ENCODE assay signal across 28 cellular contexts in genomic region chr18:12035481-12035880, GRCh38. TPM values are rescaled to one million over a fixed set of nuclear protein-coding genes. Genes with fewer than 3 reads are reported as not detected.
"Had no signal": no experiment of that assay in that cellular context is flagged by ENCODE, and none has a peak within 500 bp of the region (broad histone marks: within the 10 kb centered on the region; RNA-seq: fewer than 3 reads in every experiment).

No MANE protein-coding gene starts in this region.

- H3K36me3 Mint-ChIP-seq: natural killer cell had no signal

- H3K36me3 ChIP-seq: ovary had no signal

- H3K9me3 Mint-ChIP-seq: dendritic cell treated with granulocyte-macrophage colony-stimulating factor and Interleukin-4, amounts not matched to agents 40 ng/mL and 50 ng/mL, for 4 days; endodermal cell; natural killer cell; neural crest cell; stimulated activated memory B cell treated with anti-CD40 and anti-IgM and Interleukin-4, amounts not matched to agents 10 μg/mL and 1 μg/mL and 100 μg/mL, for 72 hours had no signal

- H3K4me3 ChIP-seq: esophagus muscularis mucosa, heart right ventricle, left lung, lower lobe of right lung, ovary, testis, tibial artery, upper lobe of left lung had no signal

- H3K27ac ChIP-seq: esophagus muscularis mucosa, heart right ventricle, left lung, lower lobe of right lung, ovary, testis, tibial artery, upper lobe of left lung had no signal

- H3K4me1 Mint-ChIP-seq: neural crest cell had no signal

- DNase-seq: central memory CD4-positive, alpha-beta T cell; effector CD8-positive, alpha-beta T cell; endodermal cell; foreskin melanocyte; glutamatergic neuron; heart right ventricle; hippocampal formation; left cardiac atrium; lower lobe of right lung; natural killer cell; nucleus accumbens; stimulated activated CD4-positive, alpha-beta T cell treated with anti-CD3 and anti-CD28 coated beads, Interleukin-2, amount 100 ng/mL, for 24 hours; stimulated activated CD4-positive, alpha-beta T cell treated with anti-CD3 and anti-CD28 coated beads, Interleukin-4, amount 100 ng/mL, for 24 hours; stimulated activated naive CD8-positive, alpha-beta T cell treated with anti-CD3 and anti-CD28 coated beads, Interleukin-15, Interleukin-2, amounts not matched to agents 100 U/mL and 50 U/mL, for 24 hours; testis; tibial artery; upper lobe of left lung had no signal

- ATAC-seq: heart right ventricle; left cardiac atrium; left lung; lower lobe of right lung; natural killer cell; sciatic nerve; stimulated activated memory B cell treated with anti-CD40 and anti-IgM and Interleukin-4, amounts not matched to agents 10 μg/mL and 1 μg/mL and 100 μg/mL, for 72 hours; stimulated activated naive CD8-positive, alpha-beta T cell treated with anti-CD3 and anti-CD28 coated beads, Interleukin-15, Interleukin-2, amounts not matched to agents 100 U/mL and 50 U/mL, for 24 hours had no signal

- H3K27me3 ChIP-seq: esophagus muscularis mucosa, ovary, testis, tibial artery, upper lobe of left lung had no signal

- H3K9me3 ChIP-seq: esophagus muscularis mucosa, heart right ventricle, left lung, lower lobe of right lung, ovary, testis, tibial artery, upper lobe of left lung had no signal

- H3K4me3 Mint-ChIP-seq: dendritic cell treated with granulocyte-macrophage colony-stimulating factor and Interleukin-4, amounts not matched to agents 40 ng/mL and 50 ng/mL, for 4 days; endodermal cell; natural killer cell; neural crest cell; stimulated activated memory B cell treated with anti-CD40 and anti-IgM and Interleukin-4, amounts not matched to agents 10 μg/mL and 1 μg/mL and 100 μg/mL, for 72 hours had no signal

- H3K27ac Mint-ChIP-seq: dendritic cell treated with granulocyte-macrophage colony-stimulating factor and Interleukin-4, amounts not matched to agents 40 ng/mL and 50 ng/mL, for 4 days; natural killer cell; stimulated activated memory B cell treated with anti-CD40 and anti-IgM and Interleukin-4, amounts not matched to agents 10 μg/mL and 1 μg/mL and 100 μg/mL, for 72 hours had no signal

RNA-seq across cellular contexts. Expression of gene ANKRD62, which starts 58.2 kb away (rescaled TPM):
- total RNA-seq: endodermal cell, heart right ventricle, kidney epithelial cell, left cardiac atrium, mononuclear cell, natural killer cell, neural crest cell, ovary, pulmonary artery endothelial cell, sciatic nerve, skeletal muscle tissue had no signal
- polyA plus RNA-seq: heart right ventricle, ovary had no signal
